ENCODE assay signal across 34 cellular contexts in the genomic region with DNA sequence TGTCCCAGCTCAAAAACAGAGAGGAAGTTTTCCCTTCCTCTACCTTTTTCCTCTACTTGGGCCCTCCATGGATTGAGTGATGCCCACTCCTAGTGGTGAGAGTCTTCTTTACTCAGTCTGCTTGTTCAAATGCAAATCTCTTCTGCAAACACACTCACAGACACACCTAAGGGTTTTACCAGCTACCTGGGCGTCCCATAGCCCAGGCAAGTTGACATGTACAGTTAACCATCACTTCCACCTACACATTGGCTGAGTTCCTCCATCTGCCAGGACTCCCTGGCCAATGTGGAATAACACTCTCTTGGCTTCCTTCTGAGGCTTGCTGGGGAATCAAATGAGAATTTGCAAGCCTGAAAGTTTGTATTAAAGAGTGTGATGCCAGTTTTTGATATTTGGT.
"Had no signal": no experiment of that assay in that cellular context is flagged by ENCODE, and none has a peak within 500 bp of the region (broad histone marks: within the 10 kb centered on the region; RNA-seq: fewer than 3 reads in every experiment).

No MANE protein-coding gene starts in this region.

- H3K27ac ChIP-seq: KMS-11 had no signal

- H3K36me3 ChIP-seq: MG63 had no signal

- DNase-seq: Karpas-422, Kasumi-1, MG63, MM.1S, MV-4-11, NCI-H1048, NCI-H1092, NCI-H1092 treated with DMSO at 0.1 percent for 48 hours, NCI-H1105, NCI-H1105 treated with DMSO at 0.1 percent for 48 hours, NCI-H1417, NCI-H1417 treated with DMSO at 0.1 percent for 48 hours, NCI-H1436, NCI-H1436 treated with DMSO at 0.1 percent for 48 hours, NCI-H146, NCI-H1694, NCI-H1694 treated with DMSO at 0.1 percent for 48 hours, NCI-H187, NCI-H187 treated with DMSO at 0.1 percent for 48 hours, NCI-H1930, NCI-H2029, NCI-H2029 treated with DMSO at 0.1 percent for 48 hours, NCI-H2081, NCI-H2081 treated with DMSO at 0.1 percent for 48 hours, NCI-H2107, NCI-H2171, NCI-H2171 treated with DMSO at 0.1 percent for 48 hours, NCI-H2227 treated with DMSO at 0.1 percent for 48 hours, NCI-H226, NCI-H345, NCI-H446, NCI-H446 treated with DMSO at 0.1 percent for 48 hours, NCI-H510A had no signal

- H3K9ac ChIP-seq: KMS-11 had no signal

- H3K4me2 ChIP-seq: KMS-11 had no signal

- H3K4me3 ChIP-seq: MG63 had no signal
